Comparison of ENCODE assay signal across 8 cellular contexts in the genomic region with DNA sequence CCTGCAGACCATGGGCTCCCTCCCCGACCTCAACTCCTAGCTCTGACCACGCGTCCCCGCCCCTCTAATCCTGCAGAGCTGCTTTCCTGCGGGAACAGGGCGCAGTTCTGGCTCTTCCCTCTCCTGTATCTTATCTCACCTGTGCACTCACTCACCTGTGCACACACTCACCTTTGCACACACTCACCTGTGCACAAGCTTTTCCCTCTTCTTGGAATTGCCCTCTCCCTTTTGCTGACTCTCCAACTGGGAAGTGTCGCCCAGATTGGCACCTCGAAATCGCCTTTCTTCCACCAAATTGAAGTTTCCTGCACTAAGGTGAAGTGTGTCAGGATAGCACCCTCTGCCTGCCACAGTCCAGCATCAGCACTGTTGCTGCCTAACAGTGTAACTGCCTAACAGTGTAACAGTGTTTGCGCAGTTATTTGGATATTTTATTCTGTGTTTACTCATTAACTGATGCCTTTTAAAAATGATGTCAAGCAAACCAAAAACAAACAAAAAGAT. TPM values are rescaled to one million over a fixed set of nuclear protein-coding genes. Genes with fewer than 3 reads are reported as not detected.
DNase-seq lines count a peak whose midpoint lies in the region; ATAC-seq and TF ChIP-seq lines count a peak whose summit lies in the region.

No MANE protein-coding gene starts in this region.

- peaks cover 2% of the 10 kb centered on the region for H3K27me3 ChIP-seq in BE2C

- H3K4me3 ChIP-seq in BE2C (ENCODE audit: low read depth, low read length), result peak overlapping the region; percentile 65

- intact Hi-C loops in activated T-helper 2 cell treated with anti-CD3 and anti-CD28 coated beads, Interferon-gamma antibody, Interleukin-2, Interleukin-4, amounts not matched to agents 10 μg/mL and 5 μg/mL and 100 μg/mL, durations not matched to agents 14 hours and 24 hours and 36 hours (cut with micrococcal nuclease), result loop anchor here (2.0 kb wide), 1 partner anchor 39 kb away; no protein-coding TSS in a partner anchor
- intact Hi-C loops in posterior cingulate gyrus (cut with DNase I), result no loop called here

- peak overlapping the region; percentile 90 for H3K27ac Mint-ChIP-seq in activated T-helper 2 cell treated with anti-CD3 and anti-CD28 coated beads, Interferon-gamma antibody, Interleukin-2, Interleukin-4, amounts not matched to agents 10 μg/mL and 5 μg/mL and 100 μg/mL, durations not matched to agents 14 hours and 24 hours and 36 hours
- peak overlapping the region; percentile 25 for H3K27ac Mint-ChIP-seq in glutamatergic neuron (ENCODE audit: unreplicated experiment)

- H3K4me1 Mint-ChIP-seq in activated T-helper 2 cell treated with anti-CD3 and anti-CD28 coated beads, Interferon-gamma antibody, Interleukin-2, Interleukin-4, amounts not matched to agents 10 μg/mL and 5 μg/mL and 100 μg/mL, durations not matched to agents 14 hours and 24 hours and 36 hours (ENCODE audit: low read depth), result peaks cover 43% of the 10 kb centered on the region
- H3K4me1 Mint-ChIP-seq in glutamatergic neuron (ENCODE audit: low read depth, unreplicated experiment), result peaks cover 12% of the 10 kb centered on the region

- H3K4me3 Mint-ChIP-seq in activated T-helper 2 cell treated with anti-CD3 and anti-CD28 coated beads, Interferon-gamma antibody, Interleukin-2, Interleukin-4, amounts not matched to agents 10 μg/mL and 5 μg/mL and 100 μg/mL, durations not matched to agents 14 hours and 24 hours and 36 hours (ENCODE audit: low read depth), result peak overlapping the region; percentile 95
- peak overlapping the region; percentile 96 for H3K4me3 Mint-ChIP-seq in glutamatergic neuron (ENCODE audit: unreplicated experiment)

- peaks cover 8% of the 10 kb centered on the region for H3K9me3 Mint-ChIP-seq in activated T-helper 2 cell treated with anti-CD3 and anti-CD28 coated beads, Interferon-gamma antibody, Interleukin-2, Interleukin-4, amounts not matched to agents 10 μg/mL and 5 μg/mL and 100 μg/mL, durations not matched to agents 14 hours and 24 hours and 36 hours
- H3K9me3 Mint-ChIP-seq in glutamatergic neuron (ENCODE audit: unreplicated experiment), result peaks cover 10% of the 10 kb centered on the region

- ATAC-seq in GM18520 (IDR thresholded peaks at IDR 0.05; ENCODE audit: unreplicated experiment) (peak; percentile 24), HG03097 (IDR thresholded peaks at IDR 0.05; ENCODE audit: low FRiP score, unreplicated experiment) (peak; percentile 28), HG02938 (IDR thresholded peaks at IDR 0.05; ENCODE audit: unreplicated experiment) (no peak)

- DNase-seq in BE2C (peak; percentile 33), NCI-H2227 treated with DMSO at 0.1 percent for 48 hours (lab: John Stamatoyannopoulos, UW) (peak; percentile 56), glutamatergic neuron (peak; percentile 22), posterior cingulate gyrus (peak in 9 of 10 donors; percentile 18 to 89 (median 45))
- DNase-seq in activated T-helper 2 cell treated with anti-CD3 and anti-CD28 coated beads, Interferon-gamma antibody, Interleukin-2, Interleukin-4, amounts not matched to agents 10 μg/mL and 5 μg/mL and 100 μg/mL, durations not matched to agents 14 hours and 24 hours and 36 hours (ENCODE audit: low spot score), result no peak

- H3K27me3 Mint-ChIP-seq in activated T-helper 2 cell treated with anti-CD3 and anti-CD28 coated beads, Interferon-gamma antibody, Interleukin-2, Interleukin-4, amounts not matched to agents 10 μg/mL and 5 μg/mL and 100 μg/mL, durations not matched to agents 14 hours and 24 hours and 36 hours (ENCODE audit: low read depth), result peaks cover 2% of the 10 kb centered on the region
- peaks cover 14% of the 10 kb centered on the region for H3K27me3 Mint-ChIP-seq in glutamatergic neuron (ENCODE audit: unreplicated experiment)

- no peaks in the 10 kb centered on the region for H3K36me3 ChIP-seq in BE2C

- no peaks in the 10 kb centered on the region for H3K9me3 ChIP-seq in BE2C

- peak; percentile 72 for TF ChIP-seq CTCF in BE2C (IDR thresholded peaks at IDR 0.05; ENCODE audit: low read depth, low read length)
- TF ChIP-seq CTCF in glutamatergic neuron (IDR thresholded peaks at IDR 0.05; ENCODE audit: partially characterized antibody, unreplicated experiment), result no peak

- H3K36me3 Mint-ChIP-seq in activated T-helper 2 cell treated with anti-CD3 and anti-CD28 coated beads, Interferon-gamma antibody, Interleukin-2, Interleukin-4, amounts not matched to agents 10 μg/mL and 5 μg/mL and 100 μg/mL, durations not matched to agents 14 hours and 24 hours and 36 hours (ENCODE audit: low read depth), result peaks cover 34% of the 10 kb centered on the region
- peaks cover 5% of the 10 kb centered on the region for H3K36me3 Mint-ChIP-seq in glutamatergic neuron (ENCODE audit: unreplicated experiment)

- H3K4me1 ChIP-seq in BE2C, result peaks cover 10% of the 10 kb centered on the region

RNA-seq across cellular contexts. Expression of a gene that starts 0.6 kb away (rescaled TPM):
- polyA plus RNA-seq in BE2C (2012; ENCODE audit: insufficient read depth, insufficient read length, low read depth), result 5.1 TPM
- total RNA-seq in activated T-helper 2 cell treated with anti-CD3 and anti-CD28 coated beads, Interferon-gamma antibody, Interleukin-2, Interleukin-4, amounts not matched to agents 10 μg/mL and 5 μg/mL and 100 μg/mL, durations not matched to agents 14 hours and 24 hours and 36 hours, result 2.8 and 2.9 TPM in 2 replicates
- 0.81 TPM for total RNA-seq in glutamatergic neuron (ENCODE audit: unreplicated experiment)

RNA-seq across cellular contexts. Expression of a gene that starts 11.3 kb away (rescaled TPM):
- polyA plus RNA-seq in BE2C (2012; ENCODE audit: insufficient read depth, insufficient read length, low read depth), result 0.46 TPM
- total RNA-seq in activated T-helper 2 cell treated with anti-CD3 and anti-CD28 coated beads, Interferon-gamma antibody, Interleukin-2, Interleukin-4, amounts not matched to agents 10 μg/mL and 5 μg/mL and 100 μg/mL, durations not matched to agents 14 hours and 24 hours and 36 hours, result 2.0 and 2.2 TPM in 2 replicates
- total RNA-seq in glutamatergic neuron (ENCODE audit: unreplicated experiment), result not detected

RNA-seq across cellular contexts. Expression of a gene that starts 50.9 kb away (rescaled TPM):
- 16.6 TPM for polyA plus RNA-seq in BE2C (2012; ENCODE audit: insufficient read depth, insufficient read length, low read depth)
- total RNA-seq in activated T-helper 2 cell treated with anti-CD3 and anti-CD28 coated beads, Interferon-gamma antibody, Interleukin-2, Interleukin-4, amounts not matched to agents 10 μg/mL and 5 μg/mL and 100 μg/mL, durations not matched to agents 14 hours and 24 hours and 36 hours, result 19.9 and 20.0 TPM in 2 replicates
- total RNA-seq in glutamatergic neuron (ENCODE audit: unreplicated experiment), result 40.2 TPM
